In the genomic region with DNA sequence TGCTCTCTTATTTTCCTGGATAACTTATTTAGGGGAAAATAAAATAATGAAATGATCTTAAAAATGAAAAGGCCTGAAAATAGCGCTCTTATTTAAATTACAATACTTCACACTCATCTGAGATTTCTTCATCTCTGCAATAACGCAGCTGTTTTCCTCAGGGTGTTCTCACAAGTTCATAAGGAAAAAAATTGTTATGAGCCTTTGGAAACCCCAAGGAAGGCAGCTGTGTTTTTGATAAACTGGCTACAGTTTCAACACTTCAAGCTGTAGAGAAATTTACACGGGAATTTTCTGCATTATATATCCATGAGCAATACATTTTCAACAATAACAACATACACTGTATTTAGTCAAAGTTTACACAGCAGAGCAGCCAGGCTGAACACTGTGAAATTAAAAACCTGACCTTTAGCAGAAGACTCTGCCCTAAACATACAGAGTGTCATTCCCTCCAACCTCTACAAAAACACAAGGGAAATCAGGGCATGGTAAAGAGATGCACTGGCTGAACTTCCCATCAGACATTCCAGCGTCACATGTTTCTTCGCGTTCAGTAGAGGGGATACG, we compare ENCODE assay signal across 16 cellular contexts.
"Had no signal": no experiment of that assay in that cellular context is flagged by ENCODE, and none has a peak within 500 bp of the region (broad histone marks: within the 10 kb centered on the region; RNA-seq: fewer than 3 reads in every experiment).

No MANE protein-coding gene starts in this region.

- H3K27ac ChIP-seq: body of pancreas, coronary artery, psoas muscle, tibial artery, uterus had no signal

- H3K4me1 ChIP-seq: body of pancreas, psoas muscle, tibial artery, uterus had no signal

- H3K36me3 Mint-ChIP-seq: activated naive CD4-positive, alpha-beta T cell treated with anti-CD3 and anti-CD28 coated beads, Interleukin-2, amount 50 U/mL, for 72 hours; stimulated activated memory B cell treated with anti-CD40 and anti-IgM and Interleukin-4, amounts not matched to agents 10 μg/mL and 1 μg/mL and 100 μg/mL, for 72 hours had no signal

- H3K4me3 Mint-ChIP-seq: activated CD4-positive, alpha-beta T cell treated with anti-CD3 and anti-CD28 coated beads, Interleukin-2, amount 10 ng/mL, durations not matched to agents 24 days and 14 days; activated T-cell treated with anti-CD3 and anti-CD28 coated beads, Interleukin-2, amount 50 U/mL, for 72 hours; stimulated activated memory B cell treated with anti-CD40 and anti-IgM and Interleukin-4, amounts not matched to agents 10 μg/mL and 1 μg/mL and 100 μg/mL, for 72 hours had no signal

- DNase-seq: activated CD4-positive, CD25-positive, alpha-beta regulatory T cell; activated CD8-positive, alpha-beta memory T cell treated with anti-CD3 and anti-CD28 coated beads, Interleukin-2, amount 50 U/mL, for 48 hours; activated gamma-delta T cell; activated T-cell treated with anti-CD3 and anti-CD28 coated beads, Interleukin-2, amount 50 U/mL, for 72 hours; amygdala; body of pancreas; central memory CD4-positive, alpha-beta T cell; psoas muscle; stimulated activated CD4-positive, alpha-beta T cell treated with anti-CD3 and anti-CD28 coated beads, Interleukin-2, amount 100 ng/mL, for 48 hours; T-helper 2 cell; tibial artery; uterus had no signal

- H3K27me3 Mint-ChIP-seq: activated CD4-positive, alpha-beta T cell treated with anti-CD3 and anti-CD28 coated beads, Interleukin-2, amount 10 ng/mL, durations not matched to agents 24 days and 14 days; stimulated activated memory B cell treated with anti-CD40 and anti-IgM and Interleukin-4, amounts not matched to agents 10 μg/mL and 1 μg/mL and 100 μg/mL, for 72 hours had no signal

- H3K36me3 ChIP-seq: tibial artery had no signal

- H3K4me1 Mint-ChIP-seq: activated CD4-positive, alpha-beta T cell treated with anti-CD3 and anti-CD28 coated beads, Interleukin-2, amount 10 ng/mL, durations not matched to agents 24 days and 14 days; stimulated activated memory B cell treated with anti-CD40 and anti-IgM and Interleukin-4, amounts not matched to agents 10 μg/mL and 1 μg/mL and 100 μg/mL, for 72 hours had no signal

- H3K4me3 ChIP-seq: body of pancreas, coronary artery, psoas muscle, tibial artery, uterus had no signal

- H3K9me3 Mint-ChIP-seq: activated CD4-positive, alpha-beta T cell treated with anti-CD3 and anti-CD28 coated beads, Interleukin-2, amount 10 ng/mL, durations not matched to agents 24 days and 14 days; stimulated activated memory B cell treated with anti-CD40 and anti-IgM and Interleukin-4, amounts not matched to agents 10 μg/mL and 1 μg/mL and 100 μg/mL, for 72 hours had no signal

- H3K27me3 ChIP-seq: body of pancreas, tibial artery, uterus had no signal

- H3K27ac Mint-ChIP-seq: activated CD4-positive, alpha-beta T cell treated with anti-CD3 and anti-CD28 coated beads, Interleukin-2, amount 10 ng/mL, durations not matched to agents 24 days and 14 days; activated naive CD4-positive, alpha-beta T cell treated with anti-CD3 and anti-CD28 coated beads, Interleukin-2, amount 50 U/mL, for 72 hours; activated T-cell treated with anti-CD3 and anti-CD28 coated beads, Interleukin-2, amount 50 U/mL, for 72 hours; stimulated activated memory B cell treated with anti-CD40 and anti-IgM and Interleukin-4, amounts not matched to agents 10 μg/mL and 1 μg/mL and 100 μg/mL, for 72 hours had no signal

- H3K9me3 ChIP-seq: body of pancreas, psoas muscle, tibial artery, uterus had no signal
